17 cellular contexts compared by ENCODE assay signal in genomic region chr16:66129196-66129595, GRCh38.
A peak's percentile ranks its signal among the peaks of the same experiment; 100 is the strongest.
DNase-seq lines count a peak whose midpoint lies in the region; ATAC-seq and TF ChIP-seq lines count a peak whose summit lies in the region.
"Had no signal": no experiment of that assay in that cellular context is flagged by ENCODE, and none has a peak within 500 bp of the region (broad histone marks: within the 10 kb centered on the region; RNA-seq: fewer than 3 reads in every experiment).

No MANE protein-coding gene starts in this region.

- H3K4me3 Mint-ChIP-seq in immature natural killer cell, result no peak overlapping the region
- H3K4me3 Mint-ChIP-seq in activated T-helper 17 cell treated with anti-CD3 and anti-CD28 coated beads, Interleukin-2, amount 50 U/mL, for 72 hours, result no peak overlapping the region
- H3K4me3 Mint-ChIP-seq: CD8-positive, alpha-beta T cell; HFFc6 had no signal

- H3K27ac ChIP-seq in IMR-90 (ENCODE audit: insufficient read depth, low read length), result peak overlapping the region; percentile 51; the same call in 1 of the 2 replicates
- H3K27ac ChIP-seq in WERI-Rb-1, result no peak overlapping the region
- no peak overlapping the region for H3K27ac ChIP-seq in neuronal stem cell (replicated peaks; ENCODE audit: low read length)
- H3K27ac ChIP-seq in RWPE1, result no peak overlapping the region
- H3K27ac ChIP-seq in esophagus squamous epithelium, result no peak overlapping the region
- H3K27ac ChIP-seq: A549, HL-60 had no signal

- H3K79me1 ChIP-seq in IMR-90 (ENCODE audit: low read depth in 1 of 2, low read length in 2 of 2), result no peaks in the 10 kb centered on the region
- H3K79me1 ChIP-seq in neuronal stem cell (ENCODE audit: low read depth, low read length), result no peaks in the 10 kb centered on the region

- dilution Hi-C loops in IMR-90 (cut with HindIII; ENCODE audit: low sequenced_read_pairs, unreplicated experiment), result no loop called here

- in situ Hi-C loops in IMR-90 (cut with MboI; ENCODE audit: low sequenced_read_pairs), result no loop called here

- H3K27me3 Mint-ChIP-seq in immature natural killer cell (ENCODE audit: low read depth in 3 of 3), result peaks cover 6 to 36% (median 16%) of the 10 kb centered on the region in 3 donors
- H3K27me3 Mint-ChIP-seq in activated T-helper 17 cell treated with anti-CD3 and anti-CD28 coated beads, Interleukin-2, amount 50 U/mL, for 72 hours, result peaks cover 43% of the 10 kb centered on the region

- ATAC-seq in IMR-90 (ENCODE audit: low read depth), result no peak
- ATAC-seq in activated T-helper 17 cell treated with anti-CD3 and anti-CD28 coated beads, Interleukin-2, amount 50 U/mL, for 72 hours (replicated peaks), result no peak
- ATAC-seq: A549; CD8-positive, alpha-beta T cell had no signal

- H3K4me1 ChIP-seq in IMR-90 (ENCODE audit: control insufficient read depth, insufficient read depth, low read length) (peaks cover 47% of the 10 kb centered on the region), neuronal stem cell (ENCODE audit: control insufficient read depth in 2 of 2, insufficient read depth in 1 of 2, low read depth in 1 of 2, low read length in 2 of 2) (peaks cover 0 to 14% of the 10 kb centered on the region in 2 donors), esophagus squamous epithelium (peaks cover 0 to 11% (median 0%) of the 10 kb centered on the region in 3 donors)
- H3K4me1 ChIP-seq: Caco-2 had no signal

- H2AFZ ChIP-seq in IMR-90 (replicated peaks; ENCODE audit: low read length, poor library complexity), result peak overlapping the region; percentile 48
- no peak overlapping the region for H2AFZ ChIP-seq in neuronal stem cell (ENCODE audit: low read length)

- H3K36me3 Mint-ChIP-seq in immature natural killer cell, result no peaks in the 10 kb centered on the region
- no peaks in the 10 kb centered on the region for H3K36me3 Mint-ChIP-seq in activated T-helper 17 cell treated with anti-CD3 and anti-CD28 coated beads, Interleukin-2, amount 50 U/mL, for 72 hours (ENCODE audit: low read depth)
- H3K36me3 Mint-ChIP-seq: CD8-positive, alpha-beta T cell had no signal

- POLR2A ChIA-PET in IMR-90 (lab: Charles Lee; ENCODE audit: unreplicated experiment), result interaction anchor here (1.9 kb wide), 1 partner anchor 24 kb away, joined by 5 read pairs; no protein-coding TSS in a partner anchor
- POLR2A ChIA-PET in RWPE1 (lab: Yijun Ruan, JAX; ENCODE audit: low non-redundant PET), result no interaction called here

- peaks cover 5 to 7% of the 10 kb centered on the region in 2 donors for H3K4me1 Mint-ChIP-seq in immature natural killer cell
- H3K4me1 Mint-ChIP-seq in activated T-helper 17 cell treated with anti-CD3 and anti-CD28 coated beads, Interleukin-2, amount 50 U/mL, for 72 hours, result no peaks in the 10 kb centered on the region

- peaks cover 0 to 1% (median 0%) of the 10 kb centered on the region in 6 donors for H3K9me3 Mint-ChIP-seq in immature natural killer cell
- no peaks in the 10 kb centered on the region for H3K9me3 Mint-ChIP-seq in activated T-helper 17 cell treated with anti-CD3 and anti-CD28 coated beads, Interleukin-2, amount 50 U/mL, for 72 hours
- H3K9me3 Mint-ChIP-seq: CD8-positive, alpha-beta T cell; HFFc6 had no signal

- H2AK9ac ChIP-seq in IMR-90 (replicated peaks; ENCODE audit: low read depth, low read length, poor library complexity), result no peak overlapping the region

- H3K4me3 ChIP-seq in IMR-90 (ENCODE audit: insufficient read depth, low read depth, low read length), result no peak overlapping the region
- H3K4me3 ChIP-seq in WERI-Rb-1 (ENCODE audit: low read depth, low read length), result no peak overlapping the region
- no peak overlapping the region for H3K4me3 ChIP-seq in neuronal stem cell (ENCODE audit: low read length in 2 of 2)
- H3K4me3 ChIP-seq in esophagus squamous epithelium, result no peak overlapping the region
- H3K4me3 ChIP-seq: A549 had no signal

- H2BK120ac ChIP-seq in IMR-90 (ENCODE audit: low read depth, low read length) (peak overlapping the region; percentile 100), neuronal stem cell (ENCODE audit: low read depth, low read length) (no peak overlapping the region)

- TF ChIP-seq RAD21 in IMR-90 (IDR thresholded peaks at IDR 0.05; ENCODE audit: low read length), result no peak

- H2AK5ac ChIP-seq in IMR-90 (ENCODE audit: low read depth, low read length) (peak overlapping the region; percentile 90), neuronal stem cell (ENCODE audit: low read depth, low read length) (no peak overlapping the region)

- H3K23ac ChIP-seq in IMR-90 (ENCODE audit: low read depth, low read length) (peak overlapping the region; percentile 60), neuronal stem cell (ENCODE audit: low read depth, low read length, poor library complexity) (no peak overlapping the region)

- DNase-seq in IMR-90 (no peak), NCI-H510A (lab: John Stamatoyannopoulos, UW) (peak; percentile 8), WERI-Rb-1 (peak; percentile 22), neuronal stem cell (ENCODE audit: low spot score) (no peak), RWPE1 (ENCODE audit: low spot score) (no peak), immature natural killer cell (no peak), esophagus squamous epithelium (lab: John Stamatoyannopoulos, UW) (no peak)
- DNase-seq: Caco-2; CD8-positive, alpha-beta T cell; DND-41; GF-D8; HCEC 1CT; HFFc6 had no signal

- peak overlapping the region; percentile 90; the same call in 2 of the 3 replicates for H2BK15ac ChIP-seq in IMR-90 (ENCODE audit: low read depth, low read length)
- no peak overlapping the region for H2BK15ac ChIP-seq in neuronal stem cell (ENCODE audit: low read length)

- H3K27ac Mint-ChIP-seq in immature natural killer cell, result no peak overlapping the region
- no peak overlapping the region for H3K27ac Mint-ChIP-seq in activated T-helper 17 cell treated with anti-CD3 and anti-CD28 coated beads, Interleukin-2, amount 50 U/mL, for 72 hours
- H3K27ac Mint-ChIP-seq: CD14-positive monocyte; CD8-positive, alpha-beta T cell had no signal

- H4K5ac ChIP-seq in IMR-90 (ENCODE audit: low read depth, low read length), result peak overlapping the region; percentile 19; the same call in 1 of the 2 replicates

- no peaks in the 10 kb centered on the region for H3K27me3 ChIP-seq in IMR-90 (ENCODE audit: control insufficient read depth, insufficient read depth, low read length)
- H3K27me3 ChIP-seq in WERI-Rb-1 (ENCODE audit: insufficient read depth, low read depth, severe bottlenecking), result peaks cover 8% of the 10 kb centered on the region
- H3K27me3 ChIP-seq in neuronal stem cell (ENCODE audit: control insufficient read depth in 3 of 3, insufficient read depth in 3 of 3, low read depth in 1 of 3, low read length in 3 of 3), result peaks cover 0 to 28% (median 8%) of the 10 kb centered on the region in 3 experiments
- peaks cover 0 to 39% (median 0%) of the 10 kb centered on the region in 4 donors for H3K27me3 ChIP-seq in esophagus squamous epithelium

- TF ChIP-seq CTCF in IMR-90 (conservative IDR thresholded peaks at IDR 0.05; ENCODE audit: low read depth, low read length) (no peak), WERI-Rb-1 (IDR thresholded peaks at IDR 0.05; ENCODE audit: low read depth, low read length) (no peak), RWPE1 (conservative IDR thresholded peaks at IDR 0.05; ENCODE audit: low read depth) (no peak), esophagus squamous epithelium (IDR thresholded peaks at IDR 0.05) (no peak)

- H2BK20ac ChIP-seq in IMR-90 (ENCODE audit: low read depth, low read length), result peak overlapping the region; percentile 92

- H3K14ac ChIP-seq in IMR-90 (replicated peaks; ENCODE audit: low read depth, low read length) (peak overlapping the region; percentile 57), neuronal stem cell (ENCODE audit: low read length) (no peak overlapping the region)

- H4K91ac ChIP-seq in IMR-90 (ENCODE audit: insufficient read depth, low read depth, low read length) (peak overlapping the region; percentile 92), neuronal stem cell (ENCODE audit: low read depth, low read length, poor library complexity) (no peak overlapping the region)

- peak overlapping the region; percentile 100 for H3K4ac ChIP-seq in IMR-90 (ENCODE audit: low read depth, low read length)
- H3K4ac ChIP-seq in neuronal stem cell (ENCODE audit: low read length), result no peak overlapping the region

- H3K56ac ChIP-seq in IMR-90 (ENCODE audit: extremely low read depth, insufficient read depth, low read length), result no peak overlapping the region

- intact Hi-C loops in IMR-90 (cut with micrococcal nuclease), result no loop called here
- intact Hi-C loops in esophagus squamous epithelium (cut with DNase I), result no loop called here

- CTCF ChIA-PET in IMR-90 (lab: Yijun Ruan, JAX) (no interaction called here), RWPE1 (lab: Yijun Ruan, JAX) (no interaction called here)

- 83% methylated on average over 1 of the region's 4 CpGs; no CpG with 5 or more reads in 1 of the 2 experiments for WGBS in IMR-90 (ENCODE audit: extremely low coverage in 2 of 2, insufficient read length in 1 of 2), 2 experiments
- no CpG with 5 or more reads among the region's 4 CpGs for WGBS in neuronal stem cell (ENCODE audit: extremely low coverage in 2 of 2, insufficient read length in 2 of 2, insufficient replicate concordance in 1 of 2), 2 donors
- 81 to 87% methylated on average over 3 to 4 of the region's 4 CpGs for WGBS in esophagus squamous epithelium, 2 donors

- BruUV-seq in IMR-90 (replicated peaks; lab: Mats Ljungman, UMichigan), result no TSS peak

- H2BK12ac ChIP-seq in neuronal stem cell (ENCODE audit: low read length), result peak overlapping the region; percentile 52

- TF ChIP-seq POLR2A in IMR-90 (IDR thresholded peaks at IDR 0.05; ENCODE audit: low read depth, low read length), result no peak
- TF ChIP-seq POLR2A in esophagus squamous epithelium (IDR thresholded peaks at IDR 0.05), result no peak

- H3K36me3 ChIP-seq in IMR-90 (ENCODE audit: control insufficient read depth, insufficient read depth, low read length) (no peaks in the 10 kb centered on the region), WERI-Rb-1 (no peaks in the 10 kb centered on the region), neuronal stem cell (replicated peaks in 1 of 2; ENCODE audit: control insufficient read depth in 2 of 2, insufficient read depth in 2 of 2, low read length in 2 of 2) (no peaks in the 10 kb centered on the region), esophagus squamous epithelium (no peaks in the 10 kb centered on the region)

- H4K8ac ChIP-seq in IMR-90 (ENCODE audit: low read depth in 2 of 2, low read length in 2 of 2) (peak overlapping the region in 1 of 2 experiments; percentile 69; a peak in 3 of 4 replicates), neuronal stem cell (ENCODE audit: low read depth, low read length) (no peak overlapping the region)

- H3K9me1 ChIP-seq in IMR-90 (ENCODE audit: insufficient read depth, low read length), result peaks cover 24% of the 10 kb centered on the region

- 0 out of 2 replicates have a peak, but pooled peaks cover 3% of the 10 kb centered on the region for H4K20me1 ChIP-seq in IMR-90 (ENCODE audit: insufficient read depth, low read length)

- 0 out of 2 replicates have a peak overlapping the region, but pooled peaks have one; percentile 24 for H3K9ac ChIP-seq in IMR-90 (ENCODE audit: low read depth, low read length)
- H3K9ac ChIP-seq in neuronal stem cell (ENCODE audit: low read depth, low read length, poor library complexity), result no peak overlapping the region

- H2BK5ac ChIP-seq in IMR-90 (ENCODE audit: low read depth, low read length, poor library complexity, severe bottlenecking) (peak overlapping the region; percentile 19), neuronal stem cell (ENCODE audit: low read length) (no peak overlapping the region)

- H3K9me3 ChIP-seq in IMR-90 (ENCODE audit: control insufficient read depth, insufficient read depth, low read length) (no peaks in the 10 kb centered on the region), WERI-Rb-1 (ENCODE audit: severe bottlenecking) (no peaks in the 10 kb centered on the region), neuronal stem cell (replicated peaks in 1 of 2; ENCODE audit: control insufficient read depth in 2 of 2, insufficient read depth in 1 of 2, low read depth in 1 of 2, low read length in 2 of 2) (no peaks in the 10 kb centered on the region), esophagus squamous epithelium (no peaks in the 10 kb centered on the region)
- H3K9me3 ChIP-seq: A549, Caco-2 had no signal

- no peak overlapping the region for H3K4me2 ChIP-seq in IMR-90 (ENCODE audit: low read depth, low read length)
- no peak overlapping the region for H3K4me2 ChIP-seq in neuronal stem cell (ENCODE audit: insufficient read depth, low read length, poor library complexity, severe bottlenecking)
- H3K4me2 ChIP-seq: A549 had no signal

- H3K18ac ChIP-seq in IMR-90 (ENCODE audit: low read depth, low read length), result peak overlapping the region; percentile 78
- H3K18ac ChIP-seq in neuronal stem cell (ENCODE audit: low read length), result no peak overlapping the region

Comparison
In these comparisons a context has a peak if more than half of its experiments do, and no peak if none do; other contexts are left out.
1. DNase-seq: peak in NCI-H510A (single experiment) and WERI-Rb-1 (single experiment); none in IMR-90 (single experiment), neuronal stem cell (single experiment), RWPE1 (single experiment), immature natural killer cell (0 of 3) and esophagus squamous epithelium (single experiment).